ENCODE assay signal across 8 cellular contexts in genomic region chr15:74620636-74621545, GRCh38. TPM values are rescaled to one million over a fixed set of nuclear protein-coding genes. Genes with fewer than 3 reads are reported as not detected.
DNase-seq lines count a peak whose midpoint lies in the region; ATAC-seq and TF ChIP-seq lines count a peak whose summit lies in the region.

No MANE protein-coding gene starts in this region.

- peaks cover 49% of the 10 kb centered on the region for H3K4me1 Mint-ChIP-seq in CD4-positive, alpha-beta T cell (ENCODE audit: low read depth)
- peaks cover 53% of the 10 kb centered on the region for H3K4me1 Mint-ChIP-seq in central memory CD8-positive, alpha-beta T cell

- H3K9me3 ChIP-seq in CD4-positive, alpha-beta T cell (ENCODE audit: control insufficient read depth, low read length) = no peaks in the 10 kb centered on the region

- DNase-seq in CD4-positive, alpha-beta T cell = peak; percentile 48 to 72 (median 66)
- DNase-seq in NCI-H2171 treated with DMSO at 0.1 percent for 48 hours (lab: John Stamatoyannopoulos, UW) = peak; percentile 79
- peak; percentile 44 to 62 for DNase-seq in central memory CD8-positive, alpha-beta T cell (ENCODE audit: low spot score in 2 of 2)
- peak; percentile 93 for DNase-seq in left lobe of liver (ENCODE audit: low spot score)
- DNase-seq in stimulated activated CD4-positive, alpha-beta T cell treated with anti-CD3 and anti-CD28 coated beads, TNF-alpha, amount 100 ng/mL, for 1 hour (ENCODE audit: low read depth in 3 of 3, low spot score in 1 of 3) = peak; percentile 22 to 55 (median 39)

- peaks cover 92% of the 10 kb centered on the region for H3K36me3 Mint-ChIP-seq in CD4-positive, alpha-beta T cell (ENCODE audit: low read depth)
- H3K36me3 Mint-ChIP-seq in central memory CD8-positive, alpha-beta T cell (ENCODE audit: insufficient read depth) = peaks cover 43% of the 10 kb centered on the region

- H3K27me3 ChIP-seq in CD4-positive, alpha-beta T cell (ENCODE audit: control insufficient read depth, insufficient read depth, low read length) = no peaks in the 10 kb centered on the region

- TF ChIP-seq CTCF in CD4-positive, alpha-beta T cell (IDR thresholded peaks at IDR 0.05) = peak; percentile 86

- POLR2A ChIA-PET in CD4-positive, alpha-beta T cell (lab: Charles Lee) = interaction anchor here (0.8 to 1.5 kb wide), 2 partner anchors 11 to 163 kb away, joined by 3 read pairs; no protein-coding TSS in a partner anchor

- CTCF ChIA-PET in CD4-positive, alpha-beta T cell (lab: Charles Lee) = interaction anchor here (0.6 to 2.2 kb wide), 15 partner anchors 12 to 330 kb away, joined by 3 to 34 read pairs (median 3); no protein-coding TSS in a partner anchor

- peak; percentile 89 for ATAC-seq in CD4-positive, alpha-beta T cell (ENCODE audit: poor library complexity)
- peak; percentile 48 for ATAC-seq in GM21423 (IDR thresholded peaks at IDR 0.05; ENCODE audit: unreplicated experiment)
- peak; percentile 88 to 90 for ATAC-seq in activated CD4-positive, CD25-positive, alpha-beta regulatory T cell treated with anti-CD3 and anti-CD28 coated beads, Interleukin-2, amount 50 U/mL, for 24 hours
- peak; percentile 80 for ATAC-seq in central memory CD8-positive, alpha-beta T cell (replicated peaks; ENCODE audit: extremely low read depth, poor library complexity, severe bottlenecking)
- ATAC-seq in left lobe of liver = peak; percentile 85
- no peak for ATAC-seq in GM19467 (IDR thresholded peaks at IDR 0.05; ENCODE audit: unreplicated experiment)

- H3K27ac ChIP-seq in CD4-positive, alpha-beta T cell (ENCODE audit: low read depth, low read length) = no peak overlapping the region

- no peaks in the 10 kb centered on the region for H3K9me3 Mint-ChIP-seq in CD4-positive, alpha-beta T cell
- no peaks in the 10 kb centered on the region for H3K9me3 Mint-ChIP-seq in central memory CD8-positive, alpha-beta T cell

- no peaks in the 10 kb centered on the region for H3K27me3 Mint-ChIP-seq in CD4-positive, alpha-beta T cell
- no peaks in the 10 kb centered on the region for H3K27me3 Mint-ChIP-seq in central memory CD8-positive, alpha-beta T cell

- H3K27ac Mint-ChIP-seq in CD4-positive, alpha-beta T cell = peak overlapping the region; percentile 67
- H3K27ac Mint-ChIP-seq in central memory CD8-positive, alpha-beta T cell (ENCODE audit: low read depth) = peak overlapping the region; percentile 67

- intact Hi-C loops in CD4-positive, alpha-beta T cell (cut with DNase I, micrococcal nuclease) = no loop called here

- peak overlapping the region; percentile 78 for H3K4me3 Mint-ChIP-seq in CD4-positive, alpha-beta T cell
- H3K4me3 Mint-ChIP-seq in central memory CD8-positive, alpha-beta T cell = no peak overlapping the region

RNA-seq across cellular contexts. Expression of gene CLK3, which starts 5.3 kb away (rescaled TPM):
- 100 to 1,000 TPM; 275 to 293 TPM for total RNA-seq in CD4-positive, alpha-beta T cell
- total RNA-seq in left lobe of liver = 32.3 TPM

Comparison
In these comparisons a context has a peak if more than half of its experiments do, and no peak if none do; other contexts are left out.
1. DNase-seq: peak in every context shown above with its lines; median percentile 93 in left lobe of liver; 79 in NCI-H2171 treated with DMSO at 0.1 percent for 48 hours; 66 in CD4-positive, alpha-beta T cell; 53 in central memory CD8-positive, alpha-beta T cell; 39 in stimulated activated CD4-positive, alpha-beta T cell treated with anti-CD3 and anti-CD28 coated beads, TNF-alpha, amount 100 ng/mL, for 1 hour.